Comparison of ENCODE assay signal across 19 cellular contexts in the genomic region with DNA sequence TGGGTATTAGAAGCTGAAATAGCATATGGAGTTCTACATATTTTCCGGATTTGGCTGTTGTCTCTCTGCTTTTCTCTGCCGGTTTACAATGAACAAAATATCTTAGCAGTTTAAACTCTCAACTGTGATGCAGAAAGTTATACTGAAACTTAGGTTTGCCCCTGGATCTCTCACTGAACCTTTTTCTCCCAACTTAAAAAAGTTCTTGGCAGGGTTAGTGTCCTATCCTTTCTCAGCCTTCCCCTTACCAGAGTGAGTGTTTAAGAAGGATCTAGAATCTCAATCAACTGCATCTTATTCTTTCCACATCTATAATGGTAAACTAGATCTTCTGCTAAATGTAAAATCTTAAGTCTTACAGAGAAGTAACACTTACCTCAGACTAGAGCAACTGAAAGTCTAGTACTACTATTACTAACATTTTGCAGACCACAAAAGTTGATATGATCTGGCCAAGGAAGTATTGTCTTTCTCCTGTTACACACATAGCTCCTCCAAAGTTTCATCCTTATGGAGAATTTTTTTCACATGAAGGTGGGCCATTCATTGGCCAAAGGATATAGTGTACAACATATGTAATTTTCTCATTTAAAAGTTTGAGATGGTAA.
DNase-seq lines count a peak whose midpoint lies in the region; ATAC-seq, FAIRE-seq and TF ChIP-seq lines count a peak whose summit lies in the region.
"Had no signal": no experiment of that assay in that cellular context is flagged by ENCODE, and none has a peak within 500 bp of the region (broad histone marks: within the 10 kb centered on the region; RNA-seq: fewer than 3 reads in every experiment).

No MANE protein-coding gene starts in this region.

- H3K27ac Mint-ChIP-seq in astrocyte (ENCODE audit: unreplicated experiment): no peak overlapping the region
- peak overlapping the region; percentile 69 for H3K27ac Mint-ChIP-seq in stimulated activated naive CD8-positive, alpha-beta T cell treated with anti-CD3 and anti-CD28 coated beads, Interleukin-15, Interleukin-2, amounts not matched to agents 100 ng/mL and 50 ng/mL, for 24 hours
- H3K27ac Mint-ChIP-seq: stimulated activated memory B cell treated with anti-CD40 and anti-IgM and Interleukin-4, amounts not matched to agents 10 μg/mL and 1 μg/mL and 100 μg/mL, for 72 hours had no signal

- no peaks in the 10 kb centered on the region for H3K27me3 Mint-ChIP-seq in activated T-cell treated with anti-CD3 and anti-CD28 coated beads, Interleukin-2, amount 50 U/mL, for 4 hours (ENCODE audit: low read depth)
- H3K27me3 Mint-ChIP-seq in astrocyte (ENCODE audit: low read depth, unreplicated experiment): no peaks in the 10 kb centered on the region
- H3K27me3 Mint-ChIP-seq in stimulated activated naive CD8-positive, alpha-beta T cell treated with anti-CD3 and anti-CD28 coated beads, Interleukin-15, Interleukin-2, amounts not matched to agents 100 ng/mL and 50 ng/mL, for 24 hours: no peaks in the 10 kb centered on the region
- H3K27me3 Mint-ChIP-seq: stimulated activated memory B cell treated with anti-CD40 and anti-IgM and Interleukin-4, amounts not matched to agents 10 μg/mL and 1 μg/mL and 100 μg/mL, for 72 hours had no signal

- TF ChIP-seq CTCF in astrocyte (IDR thresholded peaks at IDR 0.05; ENCODE audit: insufficient read depth, low read depth, low read length): no peak

- no peak overlapping the region for H3K9ac ChIP-seq in astrocyte (ENCODE audit: low read length)

- no peak overlapping the region for H3K4me2 ChIP-seq in astrocyte (ENCODE audit: low read length)

- no peak overlapping the region for H3K27ac ChIP-seq in astrocyte (ENCODE audit: low read depth, low read length)
- H3K27ac ChIP-seq: cardiac muscle cell, transverse colon had no signal

- no peaks in the 10 kb centered on the region for H3K36me3 ChIP-seq in astrocyte (ENCODE audit: insufficient read depth, low read length)
- H3K36me3 ChIP-seq: cardiac muscle cell, transverse colon had no signal

- H3K9me3 ChIP-seq in astrocyte (ENCODE audit: insufficient read depth, low read depth, low read length): no peaks in the 10 kb centered on the region
- H3K9me3 ChIP-seq: transverse colon had no signal

- no peaks in the 10 kb centered on the region for H4K20me1 ChIP-seq in astrocyte (ENCODE audit: insufficient read depth, low read length)

- H3K79me2 ChIP-seq in astrocyte (ENCODE audit: insufficient read depth, low read length): no peaks in the 10 kb centered on the region

- DNase-seq in activated T-cell treated with anti-CD3 and anti-CD28 coated beads, Interleukin-2, amount 50 U/mL, for 4 hours: no peak
- DNase-seq in activated T-cell treated with anti-CD3 and anti-CD28 coated beads for 4 hours: no peak
- peak; percentile 67 for DNase-seq in OCI-M1 (lab: John Stamatoyannopoulos, UW)
- DNase-seq in astrocyte (ENCODE audit: low read depth): peak; percentile 3
- DNase-seq in NCI-H1417 (lab: John Stamatoyannopoulos, UW): no peak
- no peak for DNase-seq in NCI-H1694 treated with DMSO at 0.1 percent for 48 hours (lab: John Stamatoyannopoulos, UW)
- DNase-seq: erythroblast, GOT3, NCI-H187 treated with DMSO at 0.1 percent for 48 hours, NCI-H345, RPMI8226, transverse colon had no signal

- H3K4me1 Mint-ChIP-seq in activated T-cell treated with anti-CD3 and anti-CD28 coated beads, Interleukin-2, amount 50 U/mL, for 4 hours (ENCODE audit: low read depth): peaks cover 48% of the 10 kb centered on the region
- no peaks in the 10 kb centered on the region for H3K4me1 Mint-ChIP-seq in astrocyte (ENCODE audit: low read depth, unreplicated experiment)
- peaks cover 57% of the 10 kb centered on the region for H3K4me1 Mint-ChIP-seq in stimulated activated naive CD8-positive, alpha-beta T cell treated with anti-CD3 and anti-CD28 coated beads, Interleukin-15, Interleukin-2, amounts not matched to agents 100 ng/mL and 50 ng/mL, for 24 hours (ENCODE audit: low read depth)
- H3K4me1 Mint-ChIP-seq: stimulated activated memory B cell treated with anti-CD40 and anti-IgM and Interleukin-4, amounts not matched to agents 10 μg/mL and 1 μg/mL and 100 μg/mL, for 72 hours had no signal

- no peak for FAIRE-seq in astrocyte (lab: Jason Lieb, UNC)
- FAIRE-seq: frontal cortex, GM18507 had no signal

- H3K9me3 Mint-ChIP-seq in activated T-cell treated with anti-CD3 and anti-CD28 coated beads, Interleukin-2, amount 50 U/mL, for 4 hours: peaks cover 22% of the 10 kb centered on the region
- peaks cover 3% of the 10 kb centered on the region for H3K9me3 Mint-ChIP-seq in astrocyte (ENCODE audit: unreplicated experiment)
- peaks cover 18% of the 10 kb centered on the region for H3K9me3 Mint-ChIP-seq in stimulated activated naive CD8-positive, alpha-beta T cell treated with anti-CD3 and anti-CD28 coated beads, Interleukin-15, Interleukin-2, amounts not matched to agents 100 ng/mL and 50 ng/mL, for 24 hours

- H3K4me3 Mint-ChIP-seq in activated T-cell treated with anti-CD3 and anti-CD28 coated beads, Interleukin-2, amount 50 U/mL, for 4 hours: no peak overlapping the region
- H3K4me3 Mint-ChIP-seq in astrocyte (ENCODE audit: unreplicated experiment): no peak overlapping the region
- no peak overlapping the region for H3K4me3 Mint-ChIP-seq in stimulated activated naive CD8-positive, alpha-beta T cell treated with anti-CD3 and anti-CD28 coated beads, Interleukin-15, Interleukin-2, amounts not matched to agents 100 ng/mL and 50 ng/mL, for 24 hours
- H3K4me3 Mint-ChIP-seq: stimulated activated memory B cell treated with anti-CD40 and anti-IgM and Interleukin-4, amounts not matched to agents 10 μg/mL and 1 μg/mL and 100 μg/mL, for 72 hours had no signal

- ATAC-seq in activated T-cell treated with anti-CD3 and anti-CD28 coated beads, Interleukin-2, amount 50 U/mL, for 4 hours: peak; percentile 72 to 75
- ATAC-seq in HG03460 (IDR thresholded peaks at IDR 0.05; ENCODE audit: unreplicated experiment): no peak
- ATAC-seq: SK-N-SH treated with all-trans-retinoic acid at 6 μM for 48 hours; stimulated activated memory B cell treated with anti-CD40 and anti-IgM and Interleukin-4, amounts not matched to agents 10 μg/mL and 1 μg/mL and 100 μg/mL, for 72 hours had no signal

- no peaks in the 10 kb centered on the region for H3K4me1 ChIP-seq in astrocyte (ENCODE audit: insufficient read depth, low read length)
- H3K4me1 ChIP-seq: transverse colon had no signal

- H2AFZ ChIP-seq in astrocyte (ENCODE audit: low read depth, low read length): no peak overlapping the region

- H3K4me3 ChIP-seq in astrocyte (ENCODE audit: insufficient read depth, low read depth, low read length): no peak overlapping the region
- H3K4me3 ChIP-seq: cardiac muscle cell, transverse colon had no signal

- no peaks in the 10 kb centered on the region for H3K27me3 ChIP-seq in astrocyte (ENCODE audit: insufficient read depth, low read length)
- H3K27me3 ChIP-seq: cardiac muscle cell, transverse colon had no signal

- peaks cover 16% of the 10 kb centered on the region for H3K36me3 Mint-ChIP-seq in activated T-cell treated with anti-CD3 and anti-CD28 coated beads, Interleukin-2, amount 50 U/mL, for 4 hours (ENCODE audit: insufficient read depth)
- H3K36me3 Mint-ChIP-seq in astrocyte (ENCODE audit: low read depth, unreplicated experiment): peaks cover 11% of the 10 kb centered on the region
- H3K36me3 Mint-ChIP-seq in stimulated activated naive CD8-positive, alpha-beta T cell treated with anti-CD3 and anti-CD28 coated beads, Interleukin-15, Interleukin-2, amounts not matched to agents 100 ng/mL and 50 ng/mL, for 24 hours (ENCODE audit: low read depth): peaks cover 21% of the 10 kb centered on the region

Comparison
In these comparisons a context has a peak if more than half of its experiments do, and no peak if none do; other contexts are left out.
1. DNase-seq: peak in OCI-M1 (single experiment) and astrocyte (single experiment); none in activated T-cell treated with anti-CD3 and anti-CD28 coated beads, Interleukin-2, amount 50 U/mL, for 4 hours (single experiment), activated T-cell treated with anti-CD3 and anti-CD28 coated beads for 4 hours (single experiment), NCI-H1417 (0 of 3) and NCI-H1694 treated with DMSO at 0.1 percent for 48 hours (single experiment).